15 cellular contexts compared by ENCODE assay signal in the genomic region with DNA sequence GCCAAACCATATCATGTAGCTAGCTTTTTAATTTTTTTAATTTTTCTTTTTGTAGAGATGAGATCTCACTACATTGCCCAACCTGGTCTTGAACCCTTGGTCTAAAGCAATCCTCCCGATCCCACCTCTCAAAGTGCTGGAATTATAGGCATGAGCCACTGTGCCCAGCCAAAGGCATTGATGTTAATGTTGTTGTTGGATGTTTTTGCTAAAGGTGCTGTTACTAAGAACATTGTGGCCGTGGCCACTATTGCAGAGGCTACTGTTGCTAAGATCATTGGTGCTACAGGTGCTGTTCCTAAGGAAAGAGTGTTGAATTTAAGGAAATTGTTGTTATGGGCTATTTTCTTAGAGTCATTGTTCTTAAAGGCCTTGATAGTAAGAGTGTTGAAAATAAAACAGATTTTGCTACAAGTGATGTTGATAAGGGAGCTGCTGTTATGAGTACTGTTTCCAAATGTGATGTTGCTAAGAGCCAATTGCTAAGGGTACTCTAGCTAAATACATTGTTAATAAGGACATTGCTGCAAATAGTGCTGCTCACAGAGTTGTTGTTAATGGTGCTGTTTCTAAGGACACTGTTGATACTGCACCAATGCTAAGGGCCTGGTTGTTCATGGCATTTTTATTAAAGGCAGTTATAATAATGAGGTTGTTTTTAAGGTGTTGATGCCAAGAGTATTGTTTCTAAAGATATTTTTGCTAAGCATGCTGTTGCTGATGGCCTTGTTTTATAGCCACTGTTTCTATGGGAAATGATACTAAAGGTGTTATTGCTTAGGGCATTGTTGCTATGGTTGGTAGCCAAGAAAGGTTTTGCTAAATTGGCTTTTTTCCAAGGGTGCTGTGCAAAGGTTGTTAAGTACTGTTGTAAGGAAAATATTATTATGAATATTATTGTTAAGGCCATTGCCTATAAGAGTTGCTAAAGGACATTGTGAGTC. TPM values are rescaled to one million over a fixed set of nuclear protein-coding genes. Genes with fewer than 3 reads are reported as not detected.
A peak's percentile ranks its signal among the peaks of the same experiment; 100 is the strongest.
DNase-seq lines count a peak whose midpoint lies in the region; ATAC-seq and TF ChIP-seq lines count a peak whose summit lies in the region.
"Not testable (repeated sequence)": the region's sequence is repeated elsewhere in the genome, so short reads cannot be mapped to it uniquely, and the experiment has no call there.
"Had no signal": no experiment of that assay in that cellular context is flagged by ENCODE, and none has a peak within 500 bp of the region (broad histone marks: within the 10 kb centered on the region; RNA-seq: fewer than 3 reads in every experiment).

No MANE protein-coding gene starts in this region.

- ATAC-seq in Right ventricle myocardium inferior (peak; percentile 87), heart right ventricle (peak; percentile 37 to 94 (median 80)), left lung (peak; percentile 30)
- ATAC-seq in upper lobe of right lung: not testable (repeated sequence)

- intact Hi-C loops in Right ventricle myocardium inferior (cut with DNase I); heart right ventricle (cut with DNase I); left lung (cut with DNase I); posterior vena cava (cut with DNase I); upper lobe of right lung (cut with DNase I): not testable (repeated sequence)

- WGBS in heart right ventricle, 2 donors: 26 to 27% methylated on average over 1 of the region's 2 CpGs

- H3K4me3 ChIP-seq in heart right ventricle, left lung, upper lobe of right lung: not testable (repeated sequence)

- not testable (repeated sequence) for H3K36me3 ChIP-seq in heart right ventricle, left lung, upper lobe of right lung

- not testable (repeated sequence) for H3K27ac ChIP-seq in heart right ventricle, left lung, upper lobe of right lung

- TF ChIP-seq CTCF in heart right ventricle (IDR thresholded peaks at IDR 0.05); left lung (IDR thresholded peaks at IDR 0.05); upper lobe of right lung (IDR thresholded peaks at IDR 0.05): not testable (repeated sequence)

- not testable (repeated sequence) for H3K9me3 ChIP-seq in heart right ventricle, left lung, upper lobe of right lung

- not testable (repeated sequence) for H3K27me3 ChIP-seq in heart right ventricle, left lung, upper lobe of right lung

- peak; percentile 49 for DNase-seq in dermis blood vessel endothelial cell
- DNase-seq in Right ventricle myocardium inferior (ENCODE audit: missing footprints): peak; percentile 23
- not testable (repeated sequence) for DNase-seq in heart right ventricle, left lung
- DNase-seq in posterior vena cava (ENCODE audit: low spot score): peak; percentile 1
- peak; percentile 0 for DNase-seq in upper lobe of right lung

- H3K4me1 ChIP-seq in heart right ventricle, left lung, upper lobe of right lung: not testable (repeated sequence)

RNA-seq across cellular contexts. Expression of a gene that starts 52.1 kb away (rescaled TPM):
- total RNA-seq in dermis blood vessel endothelial cell (not detected in 2 replicates), Right ventricle myocardium inferior (not detected), heart right ventricle (not detected), left lung (not detected), posterior vena cava (not detected), upper lobe of right lung (not detected)
- not detected for polyA plus RNA-seq in heart right ventricle
- total RNA-seq: A172; A673; Calu3; CD4-positive, alpha-beta memory T cell; Daoy; G401; GM23338; H4 had no signal
- polyA plus RNA-seq: BJ; CD4-positive, alpha-beta memory T cell; GM23338 had no signal
